ENCODE assay signal across 1 cellular context in genomic region chr21:42366292-42367010, GRCh38.
TF ChIP-seq lines count a peak whose summit lies in the region.

TFF1 (minus strand) TSS chr21:42366535; CDS start chr21:42366495, 40 bp downstream.

TF ChIP-seq in endothelial cell of umbilical vein, 7 proteins besides CTCF, POLR2A, EP300 and RAD21:
- no peak for TF ChIP-seq FOS (IDR thresholded peaks at IDR 0.05; ENCODE audit: borderline replicate concordance, insufficient read depth, low read length)
- no peak for TF ChIP-seq POLR2AphosphoS5 (IDR thresholded peaks at IDR 0.05; ENCODE audit: insufficient read depth, low read depth, low read length)
- no peak for TF ChIP-seq EZH2 (IDR thresholded peaks at IDR 0.05; ENCODE audit: borderline replicate concordance, low read depth, low read length, severe bottlenecking)
- TF ChIP-seq MYC (IDR thresholded peaks at IDR 0.05; ENCODE audit: low read depth, low read length), result no peak
- TF ChIP-seq JUN (IDR thresholded peaks at IDR 0.05; ENCODE audit: borderline replicate concordance, insufficient read depth, insufficient read length, low read depth), result no peak
- TF ChIP-seq GATA2 (IDR thresholded peaks at IDR 0.05; ENCODE audit: insufficient read depth, insufficient read length, low read depth, low read length), result no peak
- no peak for TF ChIP-seq MAX (IDR thresholded peaks at IDR 0.05; ENCODE audit: insufficient read depth, insufficient read length)
